Comparison of ENCODE assay signal across 18 cellular contexts in the genomic region with DNA sequence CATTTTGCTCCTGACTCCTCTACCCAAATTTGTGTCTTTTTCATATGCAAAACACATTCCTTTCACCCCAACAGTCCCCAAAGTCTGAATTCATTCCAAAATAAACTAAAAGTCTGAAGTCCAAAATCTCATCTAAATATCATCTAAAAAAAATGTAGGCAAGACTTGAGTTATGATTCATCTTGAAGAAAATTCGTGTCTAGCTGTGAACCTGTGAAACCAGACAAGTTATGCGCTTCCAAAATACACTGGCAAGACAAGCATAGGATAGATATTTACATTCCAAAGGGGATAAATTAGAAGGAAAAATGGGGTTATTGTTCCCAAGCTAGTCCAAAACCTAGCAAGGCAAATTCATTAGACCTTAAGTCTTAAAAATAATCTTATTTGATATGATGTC.
A peak's percentile ranks its signal among the peaks of the same experiment; 100 is the strongest.
DNase-seq lines count a peak whose midpoint lies in the region; ATAC-seq and TF ChIP-seq lines count a peak whose summit lies in the region.
"Had no signal": no experiment of that assay in that cellular context is flagged by ENCODE, and none has a peak within 500 bp of the region (broad histone marks: within the 10 kb centered on the region; RNA-seq: fewer than 3 reads in every experiment).

No MANE protein-coding gene starts in this region.

- H3K4me3 ChIP-seq in choroid plexus epithelial cell (ENCODE audit: low read depth, low read length): no peak overlapping the region
- H3K4me3 ChIP-seq in retinal pigment epithelial cell (ENCODE audit: low read length): no peak overlapping the region
- H3K4me3 ChIP-seq: BLaER1, GM12878, GM23248 had no signal

- DNase-seq in HS-27A (ENCODE audit: low read depth) (peak; percentile 74), astrocyte of the hippocampus (ENCODE audit: low read depth, low spot score) (peak; percentile 10), choroid plexus epithelial cell (ENCODE audit: low read depth) (peak; percentile 47), retinal pigment epithelial cell (ENCODE audit: low read depth) (peak; percentile 24), NCI-H128 (lab: John Stamatoyannopoulos, UW; ENCODE audit: unreplicated experiment) (no peak), NOMO-1 treated with DMSO at 0.1 percent for 48 hours (lab: John Stamatoyannopoulos, UW; ENCODE audit: unreplicated experiment) (no peak)
- DNase-seq in stimulated activated CD4-positive, alpha-beta T cell treated with anti-CD3 and anti-CD28 coated beads, Interleukin-4, amount 100 ng/mL, for 1 hour: no peak
- DNase-seq: Caco-2; CD4-positive, CD25-positive, alpha-beta regulatory T cell; CD8-positive, alpha-beta T cell; DMS153; DND-41; GM23248; H9 had no signal

- ATAC-seq in HG03439 (IDR thresholded peaks at IDR 0.05; ENCODE audit: unreplicated experiment): no peak
- ATAC-seq: CD8-positive, alpha-beta T cell; GM12878; HCT116 had no signal

- TF ChIP-seq CTCF in choroid plexus epithelial cell (conservative IDR thresholded peaks at IDR 0.05; ENCODE audit: low read depth, low read length) (no peak), retinal pigment epithelial cell (conservative IDR thresholded peaks at IDR 0.05; ENCODE audit: low read depth, low read length) (no peak)

Comparison
In these comparisons a context has a peak if more than half of its experiments do, and no peak if none do; other contexts are left out.
1. DNase-seq: peak in HS-27A (single experiment), astrocyte of the hippocampus (single experiment), choroid plexus epithelial cell (single experiment) and retinal pigment epithelial cell (single experiment); none in stimulated activated CD4-positive, alpha-beta T cell treated with anti-CD3 and anti-CD28 coated beads, Interleukin-4, amount 100 ng/mL, for 1 hour (single experiment), NCI-H128 (single experiment) and NOMO-1 treated with DMSO at 0.1 percent for 48 hours (single experiment).